ENCODE assay signal across 10 cellular contexts in the genomic region with DNA sequence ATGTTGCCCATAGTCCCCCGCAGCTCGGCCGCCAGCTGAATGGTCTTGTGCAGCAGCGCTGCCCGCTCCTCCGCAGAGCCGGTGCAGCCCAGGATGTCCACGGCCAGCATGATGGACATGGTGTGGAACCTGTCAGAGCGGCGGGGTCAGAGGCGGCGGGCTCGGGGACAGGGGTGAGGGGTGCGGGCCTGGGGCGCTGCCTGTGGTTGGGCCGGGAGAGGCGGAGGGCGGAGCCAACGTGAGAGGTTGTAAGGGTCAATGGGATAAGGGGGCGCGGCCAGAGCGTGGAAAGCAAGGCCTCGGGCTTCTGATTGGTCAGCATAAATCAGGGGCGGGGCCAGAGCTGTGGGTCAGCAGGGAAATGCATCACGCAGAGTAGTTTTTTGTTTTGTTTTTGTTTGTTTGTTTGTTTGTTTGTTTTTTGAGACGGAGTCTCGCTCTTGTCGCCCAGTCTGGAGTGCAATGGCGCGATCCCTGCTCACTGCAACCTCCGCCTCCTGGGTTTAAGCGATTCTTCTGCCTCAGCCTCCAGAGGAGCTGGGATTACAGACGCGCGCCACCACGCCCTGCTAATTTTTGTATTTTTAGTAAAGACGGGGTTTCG. TPM values are rescaled to one million over a fixed set of nuclear protein-coding genes. Genes with fewer than 3 reads are reported as not detected.
A peak's percentile ranks its signal among the peaks of the same experiment; 100 is the strongest.
DNase-seq lines count a peak whose midpoint lies in the region; ATAC-seq, FAIRE-seq and TF ChIP-seq lines count a peak whose summit lies in the region.
"Had no signal": no experiment of that assay in that cellular context is flagged by ENCODE, and none has a peak within 500 bp of the region (broad histone marks: within the 10 kb centered on the region; RNA-seq: fewer than 3 reads in every experiment).

No MANE protein-coding gene starts in this region.

- TF ChIP-seq CTCF in A549 (IDR thresholded peaks at IDR 0.05) (no peak), fibroblast of mammary gland (conservative IDR thresholded peaks at IDR 0.05; ENCODE audit: control insufficient read depth, insufficient read depth, low read depth, low read length) (no peak), mesothelial cell of epicardium (IDR thresholded peaks at IDR 0.05; ENCODE audit: unreplicated experiment) (no peak)

- POLR2A ChIA-PET in A549 (lab: Yijun Ruan, JAX) = interaction anchor here (1.1 kb wide), 1 partner anchor 29 kb away, joined by 3 read pairs; no protein-coding TSS in a partner anchor

- peaks cover 13% of the 10 kb centered on the region for H3K4me1 Mint-ChIP-seq in mesothelial cell of epicardium

- no peak for TF ChIP-seq RAD21 in A549 (conservative IDR thresholded peaks at IDR 0.05 in 1 of 2, IDR thresholded peaks at IDR 0.05 in 1 of 2)

- H3K4me3 ChIP-seq in A549 (peak overlapping the region; percentile 42), fibroblast of mammary gland (ENCODE audit: control insufficient read depth, low read depth, low read length) (peak overlapping the region; percentile 37)

- no peaks in the 10 kb centered on the region for H3K36me3 Mint-ChIP-seq in mesothelial cell of epicardium

- H3K4me3 Mint-ChIP-seq in mesothelial cell of epicardium = peak overlapping the region; percentile 63

- CTCF ChIA-PET in A549 (lab: Yijun Ruan, JAX) = interaction anchor here (0.6 to 9.6 kb wide), 10 partner anchors 9 to 200 kb away, joined by 3 to 114 read pairs (median 6); partner anchors contain the start of gene CDK9

- no peaks in the 10 kb centered on the region for H3K9me3 ChIP-seq in A549

- H3K4me1 ChIP-seq in A549 = peaks cover 31% of the 10 kb centered on the region

- DNase-seq in A549 (ENCODE audit: low read depth in 1 of 2, low spot score in 1 of 2) (peak; percentile 49 to 81), NCI-H460 (ENCODE audit: extremely low read depth, low read depth) (peak; percentile 88), fibroblast of mammary gland (ENCODE audit: low read depth) (peak; percentile 48), mesothelial cell of epicardium (ENCODE audit: low spot score in 2 of 2, unreplicated experiment in 2 of 2) (no peak), OCI-M2 (lab: John Stamatoyannopoulos, UW; ENCODE audit: unreplicated experiment) (no peak), HT-29 (ENCODE audit: low spot score) (no peak)
- DNase-seq: aorta; stimulated activated CD4-positive, alpha-beta T cell treated with anti-CD3 and anti-CD28 coated beads, Interleukin-4, amount 100 ng/mL, for 1 hour had no signal

- H3K27ac Mint-ChIP-seq in mesothelial cell of epicardium = peak overlapping the region; percentile 59

- peak overlapping the region; percentile 6 to 71; a peak in 4 of 6 replicates for H3K27ac ChIP-seq in A549

- 32% methylated on average over 29 of the region's 38 CpGs for WGBS in A549 (ENCODE audit: missing lambda C conversion rate)

- ATAC-seq in A549 (peak; percentile 67 to 78), GM21619 (IDR thresholded peaks at IDR 0.05; ENCODE audit: unreplicated experiment) (no peak), HG03025 (IDR thresholded peaks at IDR 0.05; ENCODE audit: low FRiP score, unreplicated experiment) (no peak)

- no peaks in the 10 kb centered on the region for H3K9me3 Mint-ChIP-seq in mesothelial cell of epicardium

- TF ChIP-seq POLR2A in A549 (IDR thresholded peaks at IDR 0.05; ENCODE audit: low read length) = no peak

- FAIRE-seq in A549 (lab: Jason Lieb, UNC) = no peak

- TF ChIP-seq EP300 in A549 (IDR thresholded peaks at IDR 0.05) = no peak

- H3K4me2 ChIP-seq in A549 = peak overlapping the region; percentile 89

- peaks cover 12% of the 10 kb centered on the region for H3K27me3 Mint-ChIP-seq in mesothelial cell of epicardium (ENCODE audit: low read depth)

TF ChIP-seq in A549, 52 proteins besides CTCF, POLR2A, EP300 and RAD21:
- peak; percentile 91 for TF ChIP-seq MAFK (IDR thresholded peaks at IDR 0.05; ENCODE audit: partially characterized antibody)
- TF ChIP-seq, protein P1, sequence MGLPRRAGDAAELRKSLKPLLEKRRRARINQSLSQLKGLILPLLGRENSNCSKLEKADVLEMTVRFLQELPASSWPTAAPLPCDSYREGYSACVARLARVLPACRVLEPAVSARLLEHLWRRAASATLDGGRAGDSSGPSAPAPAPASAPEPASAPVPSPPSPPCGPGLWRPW (IDR thresholded peaks at IDR 0.05) = no peak
- TF ChIP-seq, protein P2, sequence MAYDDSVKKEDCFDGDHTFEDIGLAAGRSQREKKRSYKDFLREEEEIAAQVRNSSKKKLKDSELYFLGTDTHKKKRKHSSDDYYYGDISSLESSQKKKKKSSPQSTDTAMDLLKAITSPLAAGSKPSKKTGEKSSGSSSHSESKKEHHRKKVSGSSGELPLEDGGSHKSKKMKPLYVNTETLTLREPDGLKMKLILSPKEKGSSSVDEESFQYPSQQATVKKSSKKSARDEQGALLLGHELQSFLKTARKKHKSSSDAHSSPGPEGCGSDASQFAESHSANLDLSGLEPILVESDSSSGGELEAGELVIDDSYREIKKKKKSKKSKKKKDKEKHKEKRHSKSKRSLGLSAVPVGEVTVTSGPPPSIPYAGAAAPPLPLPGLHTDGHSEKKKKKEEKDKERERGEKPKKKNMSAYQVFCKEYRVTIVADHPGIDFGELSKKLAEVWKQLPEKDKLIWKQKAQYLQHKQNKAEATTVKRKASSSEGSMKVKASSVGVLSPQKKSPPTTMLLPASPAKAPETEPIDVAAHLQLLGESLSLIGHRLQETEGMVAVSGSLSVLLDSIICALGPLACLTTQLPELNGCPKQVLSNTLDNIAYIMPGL (CRISPR knock-in tag; IDR thresholded peaks at IDR 0.05; ENCODE audit: borderline replicate concordance) = no peak

RNA-seq across cellular contexts. Expression of gene TOR2A, which starts 6.8 kb away (rescaled TPM):
- 4.9 and 5.5 TPM in 2 replicates for polyA plus RNA-seq in A549 (2011; rRNA removed)
- polyA plus RNA-seq in A549 (2012; cell fraction: cytosol; rRNA removed) = 15.0 and 22.1 TPM in 2 replicates
- 19.8 and 27.2 TPM in 2 replicates for polyA plus RNA-seq in A549 (2012; cell fraction: nucleus; rRNA removed)
- 9.4 to 9.6 TPM (median 9.5 TPM) in 3 replicates for polyA plus RNA-seq in A549 (2017; fragmentation: RNase III; extraction: RNeasy Plus Mini Kit Qiagen cat#74134 plus additional on column Dnase treatment)
- polyA minus RNA-seq in A549 (2011; rRNA and poly(A)+ RNA removed) = 4.1 and 5.1 TPM in 2 replicates
- 8.9 and 10.5 TPM in 2 replicates for total RNA-seq in NCI-H460 (2014; rRNA removed; shearing (Covaris generic))
- 27.7 and 31.5 TPM in 2 replicates for polyA plus RNA-seq in NCI-H460 (2014; cell fraction: nucleus; rRNA removed)
- total RNA-seq in mesothelial cell of epicardium = 14.0 to 17.3 TPM (median 15.9 TPM) in 3 replicates
- 14.3 and 18.9 TPM in 2 replicates for total RNA-seq in HT-29 (2014; rRNA removed; shearing (Covaris generic))

RNA-seq across cellular contexts. Expression of gene TTC16, which starts 26.1 kb away (rescaled TPM):
- polyA plus RNA-seq in A549 (2011; rRNA removed) = 0.03 TPM in 1 of 2 replicates, not detected in the other
- polyA plus RNA-seq in A549 (2012; cell fraction: cytosol; rRNA removed) = 0.01 and 0.04 TPM in 2 replicates
- 0.04 and 0.07 TPM in 2 replicates for polyA plus RNA-seq in A549 (2012; cell fraction: nucleus; rRNA removed)
- not detected in 3 replicates for polyA plus RNA-seq in A549 (2017; fragmentation: RNase III; extraction: RNeasy Plus Mini Kit Qiagen cat#74134 plus additional on column Dnase treatment)
- polyA minus RNA-seq in A549 (2011; rRNA and poly(A)+ RNA removed) = 0.25 TPM in 1 of 2 replicates, not detected in the other
- total RNA-seq in NCI-H460 (2014; rRNA removed; shearing (Covaris generic)) = 0.20 TPM in 1 of 2 replicates, not detected in the other
- polyA plus RNA-seq in NCI-H460 (2014; cell fraction: nucleus; rRNA removed) = 0.11 and 0.18 TPM in 2 replicates
- total RNA-seq in mesothelial cell of epicardium = 0.07 TPM in 1 of 3 replicates, not detected in the others
- not detected in 2 replicates for total RNA-seq in HT-29 (2014; rRNA removed; shearing (Covaris generic))
- polyA plus RNA-seq: aorta had no signal

RNA-seq across cellular contexts. Expression of gene PTRH1, which starts 26.5 kb away (rescaled TPM):
- polyA plus RNA-seq in A549 (2011; rRNA removed) (3.5 and 5.1 TPM in 2 replicates), A549 (2017; fragmentation: RNase III; extraction: RNeasy Plus Mini Kit Qiagen cat#74134 plus additional on column Dnase treatment) (9.9 to 12.6 TPM (median 11.4 TPM) in 3 replicates)
- 23.9 and 26.6 TPM in 2 replicates for polyA plus RNA-seq in A549 (2012; cell fraction: cytosol; rRNA removed)
- polyA plus RNA-seq in A549 (2012; cell fraction: nucleus; rRNA removed) = 27.1 and 29.2 TPM in 2 replicates
- 1.3 and 2.0 TPM in 2 replicates for polyA minus RNA-seq in A549 (2011; rRNA and poly(A)+ RNA removed)
- total RNA-seq in NCI-H460 (2014; rRNA removed; shearing (Covaris generic)) = 12.1 and 13.8 TPM in 2 replicates
- 22.9 and 50.3 TPM in 2 replicates for polyA plus RNA-seq in NCI-H460 (2014; cell fraction: nucleus; rRNA removed)
- total RNA-seq in mesothelial cell of epicardium = 9.4 to 10.3 TPM (median 9.5 TPM) in 3 replicates
- total RNA-seq in HT-29 (2014; rRNA removed; shearing (Covaris generic)) = 45.5 and 49.6 TPM in 2 replicates

RNA-seq across cellular contexts. Expression of gene CFAP157, which starts 35.1 kb away (rescaled TPM):
- polyA plus RNA-seq in A549 (2011; rRNA removed) (0.04 TPM in 1 of 2 replicates, not detected in the other), A549 (2017; fragmentation: RNase III; extraction: RNeasy Plus Mini Kit Qiagen cat#74134 plus additional on column Dnase treatment) (0.04 TPM in 1 of 3 replicates, not detected in the others)
- polyA plus RNA-seq in A549 (2012; cell fraction: cytosol; rRNA removed) = 0.01 TPM in 1 of 2 replicates, not detected in the other
- 0.11 and 0.22 TPM in 2 replicates for polyA plus RNA-seq in A549 (2012; cell fraction: nucleus; rRNA removed)
- not detected in 2 replicates for polyA minus RNA-seq in A549 (2011; rRNA and poly(A)+ RNA removed)
- total RNA-seq in NCI-H460 (2014; rRNA removed; shearing (Covaris generic)) = not detected in 2 replicates
- not detected in 2 replicates for polyA plus RNA-seq in NCI-H460 (2014; cell fraction: nucleus; rRNA removed)
- 0.34 to 0.49 TPM (median 0.41 TPM) in 3 replicates for total RNA-seq in mesothelial cell of epicardium
- 0.26 and 0.28 TPM in 2 replicates for total RNA-seq in HT-29 (2014; rRNA removed; shearing (Covaris generic))

RNA-seq across cellular contexts. Expression of gene SH2D3C, which starts 36.5 kb away (rescaled TPM):
- polyA plus RNA-seq in A549 (2011; rRNA removed) (0.06 and 0.11 TPM in 2 replicates), A549 (2017; fragmentation: RNase III; extraction: RNeasy Plus Mini Kit Qiagen cat#74134 plus additional on column Dnase treatment) (0.04 to 0.08 TPM (median 0.06 TPM) in 3 replicates)
- polyA plus RNA-seq in A549 (2012; cell fraction: cytosol; rRNA removed) = 0.04 and 0.12 TPM in 2 replicates
- polyA plus RNA-seq in A549 (2012; cell fraction: nucleus; rRNA removed) = 0.12 TPM in 1 of 2 replicates, not detected in the other
- polyA minus RNA-seq in A549 (2011; rRNA and poly(A)+ RNA removed) = 0.33 TPM in 1 of 2 replicates, not detected in the other
- 0.12 and 0.57 TPM in 2 replicates for total RNA-seq in NCI-H460 (2014; rRNA removed; shearing (Covaris generic))
- 0.04 TPM in 1 of 2 replicates, not detected in the other for polyA plus RNA-seq in NCI-H460 (2014; cell fraction: nucleus; rRNA removed)
- 3.4 to 3.9 TPM (median 3.7 TPM) in 3 replicates for total RNA-seq in mesothelial cell of epicardium
- total RNA-seq in HT-29 (2014; rRNA removed; shearing (Covaris generic)) = not detected in 2 replicates

Comparison
In these comparisons a context has a peak if more than half of its experiments do, and no peak if none do; other contexts are left out.
1. ATAC-seq: peak in A549 (2 of 2); none in GM21619 (single experiment) and HG03025 (single experiment).
2. DNase-seq: peak in A549 (2 of 2), NCI-H460 (single experiment) and fibroblast of mammary gland (single experiment); none in mesothelial cell of epicardium (0 of 2), OCI-M2 (single experiment) and HT-29 (single experiment).